21 cellular contexts compared by ENCODE assay signal in the genomic region with DNA sequence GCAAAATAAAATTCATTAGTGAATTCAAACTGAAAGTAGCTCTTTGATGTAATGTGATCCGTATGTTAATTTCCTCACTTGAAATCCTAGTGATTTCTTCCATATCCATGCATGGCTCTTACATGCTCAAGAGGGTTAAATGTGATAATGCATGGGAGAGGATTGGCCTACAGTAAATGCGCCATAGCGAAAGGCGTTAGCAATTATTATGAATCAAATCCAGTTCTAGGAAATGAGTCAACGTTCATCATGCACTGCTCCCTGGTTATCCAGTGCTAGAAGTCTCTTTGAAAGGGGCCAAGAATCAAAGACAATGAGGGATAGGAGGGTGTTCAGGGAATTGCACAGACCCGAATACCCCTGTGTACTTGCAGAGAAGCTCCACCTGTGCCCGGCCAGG.
DNase-seq lines count a peak whose midpoint lies in the region; ATAC-seq and TF ChIP-seq lines count a peak whose summit lies in the region.
"Had no signal": no experiment of that assay in that cellular context is flagged by ENCODE, and none has a peak within 500 bp of the region (broad histone marks: within the 10 kb centered on the region; RNA-seq: fewer than 3 reads in every experiment).

No MANE protein-coding gene starts in this region.

- TF ChIP-seq CTCF in Panc1 (IDR thresholded peaks at IDR 0.05) (no peak), epithelial cell of esophagus (IDR thresholded peaks at IDR 0.05; ENCODE audit: insufficient read depth, low read depth, low read length, missing control alignments) (no peak)

- POLR2A ChIA-PET in Panc1 (lab: Charles Lee), result no interaction called here

- H3K27me3 ChIP-seq in Panc1 (ENCODE audit: control insufficient read depth, insufficient read depth, low read length) (no peaks in the 10 kb centered on the region), SJCRH30 (no peaks in the 10 kb centered on the region)
- H3K27me3 ChIP-seq: tibial nerve had no signal

- H3K4me1 ChIP-seq in Panc1 (ENCODE audit: control insufficient read depth, insufficient read depth, low read length) (no peaks in the 10 kb centered on the region), SJCRH30 (peaks cover 6% of the 10 kb centered on the region)
- H3K4me1 ChIP-seq: HAP-1 had no signal

- H3K27ac ChIP-seq in Panc1 (ENCODE audit: low read length), result no peak overlapping the region
- H3K27ac ChIP-seq in SJCRH30, result no peak overlapping the region
- H3K27ac ChIP-seq: epithelial cell of prostate, WERI-Rb-1 had no signal

- in situ Hi-C loops in Panc1 (cut with HindIII; ENCODE audit: low pct_unique_long_range_greater_than_20kb, low sequenced_read_pairs), result loop anchor here (10.0 kb wide), 1 partner anchor 430 kb away; a partner anchor contains a TSS

- CTCF ChIA-PET in Panc1 (lab: Charles Lee), result no interaction called here

- no TSS peak for BruUV-seq in Panc1 (replicated peaks; lab: Mats Ljungman, UMichigan)

- no peaks in the 10 kb centered on the region for H3K9me3 ChIP-seq in Panc1 (ENCODE audit: control insufficient read depth, insufficient read depth, low read depth, low read length)
- no peaks in the 10 kb centered on the region for H3K9me3 ChIP-seq in SJCRH30 (replicated peaks)
- H3K9me3 ChIP-seq: HAP-1, mucosa of descending colon, tibial nerve had no signal

- intact Hi-C loops in Panc1 (cut with micrococcal nuclease; ENCODE audit: unreplicated experiment) (loop anchor here (10.0 kb wide), 1 partner anchor 430 kb away; a partner anchor contains a TSS), Right ventricle myocardium inferior (cut with DNase I) (loop anchor here (10.0 kb wide), 2 partner anchors 340 to 600 kb away; no protein-coding TSS in a partner anchor)

- ATAC-seq in Panc1 (peak; percentile 51), HG02970 (IDR thresholded peaks at IDR 0.05; ENCODE audit: low FRiP score, unreplicated experiment) (no peak), Right ventricle myocardium inferior (no peak)
- ATAC-seq: activated naive CD8-positive, alpha-beta T cell treated with anti-CD3 and anti-CD28 coated beads, Interleukin-2, amount 50 U/mL, for 24 hours; left ventricle myocardium superior; mucosa of descending colon had no signal

- H3K36me3 ChIP-seq in Panc1 (ENCODE audit: control insufficient read depth, insufficient read depth, low read length), result no peaks in the 10 kb centered on the region
- H3K36me3 ChIP-seq in SJCRH30, result no peaks in the 10 kb centered on the region; the same call in 1 of the 2 replicates
- H3K36me3 ChIP-seq: HAP-1, tibial nerve, WERI-Rb-1 had no signal

- H3K4me3 ChIP-seq in Panc1 (ENCODE audit: low read depth in 2 of 2, low read length in 2 of 2) (no peak overlapping the region), epithelial cell of esophagus (ENCODE audit: low read length) (no peak overlapping the region), SJCRH30 (no peak overlapping the region)
- H3K4me3 ChIP-seq: HAP-1, mucosa of descending colon, tibial nerve had no signal

- DNase-seq in EH (ENCODE audit: low read depth) (peak; percentile 26), Panc1 (ENCODE audit: low read depth, low spot score) (no peak), epithelial cell of esophagus (ENCODE audit: low read depth) (peak; percentile 85), pulmonary artery endothelial cell (ENCODE audit: low read depth, low spot score) (peak; percentile 51), SJCRH30 (no peak), Right ventricle myocardium inferior (ENCODE audit: missing footprints) (no peak)
- DNase-seq: activated CD4-positive, alpha-beta T cell treated with anti-CD3 and anti-CD28 coated beads, Interleukin-2, amount 50 U/mL, for 1 hour; activated effector memory CD4-positive, alpha-beta T cell treated with Interleukin-2 at 50 U/mL for 16 hours; activated naive CD8-positive, alpha-beta T cell treated with anti-CD3 and anti-CD28 coated beads, Interleukin-2, amount 50 U/mL, for 24 hours; caudate nucleus; DMS79; glutamatergic neuron; left ventricle myocardium superior; mucosa of descending colon; NCI-H69; stimulated activated naive CD4-positive, alpha-beta T cell; WERI-Rb-1 had no signal

Comparison
In these comparisons a context has a peak if more than half of its experiments do, and no peak if none do; other contexts are left out.
1. DNase-seq: peak in EH (single experiment), epithelial cell of esophagus (single experiment) and pulmonary artery endothelial cell (single experiment); none in Panc1 (single experiment), SJCRH30 (0 of 2) and Right ventricle myocardium inferior (single experiment).